In the genomic region with DNA sequence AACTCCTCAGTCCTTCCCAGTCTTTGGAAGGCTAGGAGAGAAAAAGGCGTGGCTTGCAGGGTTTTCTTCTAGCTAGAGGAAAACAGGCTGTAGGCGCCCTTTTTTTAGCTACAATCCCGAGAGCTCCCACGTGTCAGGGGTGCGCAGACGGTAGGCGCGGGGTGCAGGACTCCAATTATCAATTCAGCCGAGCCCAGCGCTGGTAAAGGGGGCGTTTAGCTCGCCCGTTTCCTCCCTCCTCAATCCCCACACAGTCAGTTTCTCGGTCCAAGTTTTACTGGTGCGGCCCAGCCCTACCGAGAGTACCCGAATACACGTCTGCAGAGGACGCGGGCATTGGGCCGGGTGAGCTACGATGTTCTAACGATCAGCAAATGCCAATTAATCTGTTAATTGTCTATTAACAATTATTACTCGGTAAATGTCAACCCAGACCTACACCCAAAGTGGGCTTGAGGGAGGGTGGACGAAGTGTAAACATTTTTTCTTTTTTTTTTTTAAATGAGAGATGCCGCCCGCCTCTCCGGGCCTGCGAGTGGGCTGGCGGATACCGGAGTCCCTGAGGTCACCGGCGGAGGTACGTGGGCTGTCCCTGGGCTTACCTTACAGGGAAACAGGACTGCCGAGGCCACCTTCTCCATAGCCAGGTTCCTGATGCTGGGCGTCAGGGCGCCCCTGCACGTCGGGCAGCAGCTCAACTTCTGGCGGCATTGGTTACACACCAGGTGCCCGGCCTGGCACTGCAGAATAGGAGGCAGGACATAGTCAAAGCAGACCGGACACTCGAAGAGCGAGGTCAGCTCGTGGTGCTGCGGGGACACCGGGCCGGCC, we compare ENCODE assay signal across 7 cellular contexts. TPM values are rescaled to one million over a fixed set of nuclear protein-coding genes. Genes with fewer than 3 reads are reported as not detected.
DNase-seq lines count a peak whose midpoint lies in the region; ATAC-seq and TF ChIP-seq lines count a peak whose summit lies in the region.

No MANE protein-coding gene starts in this region.

- TF ChIP-seq POLR2A in lower leg skin (IDR thresholded peaks at IDR 0.05): no peak

- no peaks in the 10 kb centered on the region for H3K36me3 ChIP-seq in duodenal mucosa (ENCODE audit: control insufficient read depth in 1 of 2, insufficient read depth in 2 of 2, low read length in 2 of 2)

- H3K27me3 Mint-ChIP-seq in stimulated activated memory B cell treated with anti-CD40 and anti-IgM and Interleukin-4, amounts not matched to agents 10 μg/mL and 1 μg/mL and 100 μg/mL, for 72 hours: no peaks in the 10 kb centered on the region

- no peaks in the 10 kb centered on the region for H3K9me3 Mint-ChIP-seq in stimulated activated memory B cell treated with anti-CD40 and anti-IgM and Interleukin-4, amounts not matched to agents 10 μg/mL and 1 μg/mL and 100 μg/mL, for 72 hours

- peak overlapping the region; percentile 91 to 92 for H3K9ac ChIP-seq in duodenal mucosa (ENCODE audit: low read depth in 1 of 2, low read length in 2 of 2)

- peak overlapping the region; percentile 98 for H3K27ac ChIP-seq in duodenal mucosa (ENCODE audit: low read depth, low read length)

- peak overlapping the region; percentile 96 for H3K27ac Mint-ChIP-seq in stimulated activated memory B cell treated with anti-CD40 and anti-IgM and Interleukin-4, amounts not matched to agents 10 μg/mL and 1 μg/mL and 100 μg/mL, for 72 hours

- peaks cover 21% of the 10 kb centered on the region for H3K36me3 Mint-ChIP-seq in stimulated activated memory B cell treated with anti-CD40 and anti-IgM and Interleukin-4, amounts not matched to agents 10 μg/mL and 1 μg/mL and 100 μg/mL, for 72 hours

- 0 to 1% methylated on average over 34 to 40 of the region's 48 CpGs for WGBS in lower leg skin, 2 donors

- H3K4me3 Mint-ChIP-seq in stimulated activated memory B cell treated with anti-CD40 and anti-IgM and Interleukin-4, amounts not matched to agents 10 μg/mL and 1 μg/mL and 100 μg/mL, for 72 hours: peak overlapping the region; percentile 97

- H3K4me3 ChIP-seq in GM12864 (ENCODE audit: low read depth, low read length) (peak overlapping the region; percentile 97), duodenal mucosa (ENCODE audit: low read depth in 1 of 2, low read length in 2 of 2) (peak overlapping the region; percentile 92 to 93), lower leg skin (ENCODE audit: low read depth, poor library complexity, severe bottlenecking) (peak overlapping the region; percentile 82)

- H3K9me3 ChIP-seq in duodenal mucosa (ENCODE audit: control insufficient read depth in 1 of 2, low read length in 2 of 2): no peaks in the 10 kb centered on the region

- intact Hi-C loops in lower leg skin (cut with DNase I; ENCODE audit: low total_unique reads): no loop called here

- TF ChIP-seq CTCF in GM12864 (IDR thresholded peaks at IDR 0.05; ENCODE audit: low read depth, low read length, missing control alignments) (no peak), lower leg skin (IDR thresholded peaks at IDR 0.05) (no peak)

- H3K27me3 ChIP-seq in duodenal mucosa (ENCODE audit: control insufficient read depth in 1 of 2, insufficient read depth in 2 of 2, low read length in 2 of 2): no peaks in the 10 kb centered on the region

- peaks cover 44 to 47% of the 10 kb centered on the region in 2 donors for H3K4me1 ChIP-seq in duodenal mucosa (ENCODE audit: control insufficient read depth in 1 of 2, insufficient read depth in 2 of 2, low read length in 2 of 2)

- H3K4me1 Mint-ChIP-seq in stimulated activated memory B cell treated with anti-CD40 and anti-IgM and Interleukin-4, amounts not matched to agents 10 μg/mL and 1 μg/mL and 100 μg/mL, for 72 hours: peaks cover 68% of the 10 kb centered on the region

- ATAC-seq in stimulated activated memory B cell treated with anti-CD40 and anti-IgM and Interleukin-4, amounts not matched to agents 10 μg/mL and 1 μg/mL and 100 μg/mL, for 72 hours: no peak
- no peak for ATAC-seq in HG03108 (IDR thresholded peaks at IDR 0.05; ENCODE audit: unreplicated experiment)

- DNase-seq in GM12864 (ENCODE audit: low read depth) (no peak), NCI-H146 treated with DMSO at 0.1 percent for 48 hours (lab: John Stamatoyannopoulos, UW; ENCODE audit: unreplicated experiment) (peak; percentile 61), lower leg skin (ENCODE audit: low spot score in 2 of 2) (peak; percentile 71 to 91)
- DNase-seq in activated CD4-positive, alpha-beta T cell treated with anti-CD3 and anti-CD28 coated beads for 48 hours: peak; percentile 57

RNA-seq across cellular contexts. Expression of gene SIAH2, which starts 0.9 kb away (rescaled TPM):
- 100 to 1,000 TPM in 2 of 4 donors, 10 to 100 TPM in 2; 78.5 to 117 (median 94.6) TPM for total RNA-seq in lower leg skin

RNA-seq across cellular contexts. Expression of gene ERICH6, which starts 58.3 kb away (rescaled TPM):
- total RNA-seq in lower leg skin: not detected
